ENCODE assay signal across 1 cellular context in genomic region chr5:56176155-56176798, GRCh38.
TF ChIP-seq lines count a peak whose summit lies in the region.

No MANE protein-coding gene starts in this region.

TF ChIP-seq in endothelial cell of umbilical vein, 7 proteins besides CTCF, POLR2A, EP300 and RAD21 (continued from another document):
- no peak for TF ChIP-seq EZH2 (IDR thresholded peaks at IDR 0.05; ENCODE audit: borderline replicate concordance, low read depth, low read length, severe bottlenecking)
- no peak for TF ChIP-seq JUN (IDR thresholded peaks at IDR 0.05; ENCODE audit: borderline replicate concordance, insufficient read depth, insufficient read length, low read depth)
- TF ChIP-seq MYC (IDR thresholded peaks at IDR 0.05; ENCODE audit: low read depth, low read length): no peak
- no peak for TF ChIP-seq POLR2AphosphoS5 (IDR thresholded peaks at IDR 0.05; ENCODE audit: insufficient read depth, low read depth, low read length)
